8 cellular contexts compared by ENCODE assay signal in genomic region chr10:124741281-124741921, GRCh38. TPM values are rescaled to one million over a fixed set of nuclear protein-coding genes. Genes with fewer than 3 reads are reported as not detected.
A peak's percentile ranks its signal among the peaks of the same experiment; 100 is the strongest.
DNase-seq lines count a peak whose midpoint lies in the region; ATAC-seq, FAIRE-seq and TF ChIP-seq lines count a peak whose summit lies in the region.

No MANE protein-coding gene starts in this region.

- H3K27ac Mint-ChIP-seq in IgD-negative memory B cell: peak overlapping the region; percentile 97 to 98 (median 98)
- peak overlapping the region; percentile 82 for H3K27ac Mint-ChIP-seq in activated naive CD4-positive, alpha-beta T cell treated with anti-CD3 and anti-CD28 coated beads, Interleukin-2, amount 10 ng/mL, durations not matched to agents 7 days and 5 days

- WGBS in transverse colon (ENCODE audit: low coverage in 1 of 2), 2 donors: 10 to 14% methylated on average over 11 to 13 of the region's 13 CpGs

- peak; percentile 38 for ATAC-seq in GM21367 (IDR thresholded peaks at IDR 0.05; ENCODE audit: unreplicated experiment)
- peak; percentile 47 for ATAC-seq in omental fat pad (ENCODE audit: low FRiP score)

- H3K4me3 ChIP-seq in transverse colon: peak overlapping the region in 3 of 4 donors; percentile 9 to 89 (median 73)

- no peaks in the 10 kb centered on the region for H3K36me3 ChIP-seq in transverse colon

- no peak for TF ChIP-seq POLR2A in transverse colon (IDR thresholded peaks at IDR 0.05)

- intact Hi-C loops in transverse colon (cut with DNase I; ENCODE audit: low total_unique reads): loop anchor here (2.0 to 5.0 kb wide), 2 partner anchors 109 to 211 kb away; no protein-coding TSS in a partner anchor

- peak; percentile 70 for DNase-seq in D341Med (ENCODE audit: low spot score)
- DNase-seq in SHP77 treated with DMSO at 0.1 percent for 48 hours (lab: John Stamatoyannopoulos, UW): peak; percentile 55
- DNase-seq in activated naive CD4-positive, alpha-beta T cell treated with anti-CD3 and anti-CD28 coated beads, Interleukin-2, amount 10 ng/mL, durations not matched to agents 7 days and 5 days: peak; percentile 84
- peak; percentile 76 to 77 for DNase-seq in frontal cortex (ENCODE audit: low spot score in 2 of 2)
- peak; percentile 84 for DNase-seq in omental fat pad (ENCODE audit: low spot score)
- DNase-seq in transverse colon: peak; percentile 91

- H3K36me3 Mint-ChIP-seq in IgD-negative memory B cell: peaks cover 8% of the 10 kb centered on the region
- H3K36me3 Mint-ChIP-seq in activated naive CD4-positive, alpha-beta T cell treated with anti-CD3 and anti-CD28 coated beads, Interleukin-2, amount 10 ng/mL, durations not matched to agents 7 days and 5 days: peaks cover 23% of the 10 kb centered on the region

- in situ Hi-C loops in transverse colon (cut with MboI; ENCODE audit: low pct_ligation_motif_present in 1 of 4, low pct_unique_long_range_greater_than_20kb in 1 of 4, low sequenced_read_pairs in 3 of 4): loop anchor here in 2 of 4 donors (10.0 to 25.0 kb wide), 2 partner anchors 104 to 207 kb away; no protein-coding TSS in a partner anchor

- H3K4me3 Mint-ChIP-seq in IgD-negative memory B cell: peak overlapping the region; percentile 94 to 100 (median 98)
- peak overlapping the region; percentile 72 for H3K4me3 Mint-ChIP-seq in activated naive CD4-positive, alpha-beta T cell treated with anti-CD3 and anti-CD28 coated beads, Interleukin-2, amount 10 ng/mL, durations not matched to agents 7 days and 5 days

- peaks cover 65 to 81% (median 78%) of the 10 kb centered on the region in 4 donors for H3K4me1 ChIP-seq in transverse colon

- TF ChIP-seq EP300 in transverse colon (IDR thresholded peaks at IDR 0.05; ENCODE audit: low read depth): no peak

- CTCF ChIA-PET in activated naive CD4-positive, alpha-beta T cell treated with anti-CD3 and anti-CD28 coated beads, Interleukin-2, amount 10 ng/mL, durations not matched to agents 7 days and 5 days (lab: Charles Lee): interaction anchor here (0.6 to 4.6 kb wide), 46 partner anchors 9 to 215 kb away, joined by 3 to 60 read pairs (median 4); partner anchors contain the start of gene ABRAXAS2

- no peaks in the 10 kb centered on the region for H3K9me3 Mint-ChIP-seq in IgD-negative memory B cell
- no peaks in the 10 kb centered on the region for H3K9me3 Mint-ChIP-seq in activated naive CD4-positive, alpha-beta T cell treated with anti-CD3 and anti-CD28 coated beads, Interleukin-2, amount 10 ng/mL, durations not matched to agents 7 days and 5 days

- H3K27me3 Mint-ChIP-seq in IgD-negative memory B cell: no peaks in the 10 kb centered on the region
- peaks cover 15% of the 10 kb centered on the region for H3K27me3 Mint-ChIP-seq in activated naive CD4-positive, alpha-beta T cell treated with anti-CD3 and anti-CD28 coated beads, Interleukin-2, amount 10 ng/mL, durations not matched to agents 7 days and 5 days

- H3K27ac ChIP-seq in transverse colon: peak overlapping the region; percentile 86 to 94 (median 89)

- peak in 2 of 3 donors; percentile 61 to 92 for TF ChIP-seq CTCF in omental fat pad (IDR thresholded peaks at IDR 0.05)
- peak; percentile 82 to 99 (median 88) for TF ChIP-seq CTCF in transverse colon (IDR thresholded peaks at IDR 0.05)

- H3K9me3 ChIP-seq in transverse colon: no peaks in the 10 kb centered on the region

- no peaks in the 10 kb centered on the region for H3K27me3 ChIP-seq in transverse colon

- H3K4me1 Mint-ChIP-seq in IgD-negative memory B cell: peaks cover 40 to 64% (median 62%) of the 10 kb centered on the region in 3 donors
- peaks cover 74% of the 10 kb centered on the region for H3K4me1 Mint-ChIP-seq in activated naive CD4-positive, alpha-beta T cell treated with anti-CD3 and anti-CD28 coated beads, Interleukin-2, amount 10 ng/mL, durations not matched to agents 7 days and 5 days

- FAIRE-seq in frontal cortex (lab: Jason Lieb, UNC): no peak

RNA-seq across cellular contexts. Expression of gene FAM53B, which starts 2.8 kb away (rescaled TPM):
- 48.9 TPM for polyA plus RNA-seq in IgD-negative memory B cell
- total RNA-seq in frontal cortex: 23.2 TPM
- total RNA-seq in omental fat pad: 10 to 100 TPM; 21.9 to 42.6 (median 32.2) TPM
- 100 to 1,000 TPM in 1 of 4 donors, 10 to 100 TPM in 3; 41.0 to 110 (median 50.0) TPM for total RNA-seq in transverse colon

RNA-seq across cellular contexts. Expression of gene EEF1AKMT2, which starts 50.3 kb away (rescaled TPM):
- polyA plus RNA-seq in IgD-negative memory B cell: 23.3 TPM
- 33.4 TPM for total RNA-seq in frontal cortex
- 10 to 100 TPM; 10.6 to 16.8 (median 13.3) TPM for total RNA-seq in omental fat pad
- total RNA-seq in transverse colon: 10 to 100 TPM in 2 of 4 donors, 1 to 10 TPM in 2; 5.2 to 19.1 (median 10.6) TPM

Comparison
In these comparisons a context has a peak if more than half of its experiments do, and no peak if none do; other contexts are left out.
1. Peak in every context shown above with its lines: DNase-seq, ATAC-seq, H3K4me3 ChIP-seq and H3K27ac ChIP-seq.